In the genomic region with DNA sequence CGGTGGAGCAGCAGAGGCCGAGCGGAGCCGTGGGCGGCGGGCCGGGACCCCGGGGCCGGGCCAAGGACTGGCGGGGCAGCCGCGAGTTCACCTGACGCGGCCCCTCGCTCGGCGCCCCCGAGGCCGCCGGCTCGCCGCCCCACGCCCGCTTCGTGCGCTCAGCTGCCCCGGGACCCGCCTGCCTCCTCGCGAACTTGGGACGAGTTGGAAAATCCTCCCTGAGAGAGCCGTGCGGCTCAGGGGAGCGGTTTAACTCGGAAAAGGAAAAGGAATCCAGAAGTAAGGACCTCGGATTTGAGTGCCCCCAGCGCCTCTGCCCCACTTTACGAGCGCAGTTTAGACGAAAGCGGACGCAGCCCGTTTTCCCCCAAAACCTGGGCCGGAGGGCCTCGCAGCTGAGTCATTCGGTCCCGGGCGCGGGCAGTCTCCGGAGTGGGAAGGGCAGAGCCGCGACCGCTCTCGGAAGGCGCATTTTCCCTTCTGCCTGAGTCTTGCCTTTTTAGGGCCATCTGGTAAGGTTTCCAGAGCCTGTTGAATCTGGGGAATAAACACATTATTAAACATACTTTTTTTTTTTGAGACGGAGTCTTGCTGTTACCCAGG, we compare ENCODE assay signal across 8 cellular contexts. TPM values are rescaled to one million over a fixed set of nuclear protein-coding genes. Genes with fewer than 3 reads are reported as not detected.
DNase-seq lines count a peak whose midpoint lies in the region; TF ChIP-seq lines count a peak whose summit lies in the region.

No MANE protein-coding gene starts in this region.

- H3F3A ChIP-seq in neural cell (ENCODE audit: insufficient read depth, low read length, poor library complexity, severe bottlenecking), result no peaks in the 10 kb centered on the region

- H3K36me3 Mint-ChIP-seq in CD8-positive, alpha-beta memory T cell, result peaks cover 0 to 10% (median 0%) of the 10 kb centered on the region in 3 donors
- H3K36me3 Mint-ChIP-seq in HFFc6 (ENCODE audit: low read depth), result peaks cover 5% of the 10 kb centered on the region

- peak overlapping the region; percentile 70 for H2AFZ ChIP-seq in neural cell (ENCODE audit: low read depth, low read length)

- H3K4me2 ChIP-seq in neural cell (ENCODE audit: low read length), result peak overlapping the region; percentile 39

- H3K4me1 Mint-ChIP-seq in CD8-positive, alpha-beta memory T cell, result peaks cover 39 to 59% (median 47%) of the 10 kb centered on the region in 3 donors
- H3K4me1 Mint-ChIP-seq in HFFc6 (ENCODE audit: low read depth), result peaks cover 32% of the 10 kb centered on the region

- no peaks in the 10 kb centered on the region for H4K20me1 ChIP-seq in neural cell (ENCODE audit: insufficient read depth)

- H3K9me3 Mint-ChIP-seq in CD8-positive, alpha-beta memory T cell, result peaks cover 0 to 2% (median 0%) of the 10 kb centered on the region in 5 donors
- H3K9me3 Mint-ChIP-seq in HFFc6, result no peaks in the 10 kb centered on the region

- no peaks in the 10 kb centered on the region for H3K9me3 ChIP-seq in CD8-positive, alpha-beta memory T cell (ENCODE audit: low read length)
- no peaks in the 10 kb centered on the region for H3K9me3 ChIP-seq in neural cell (ENCODE audit: low read length)
- H3K9me3 ChIP-seq in stomach, result no peaks in the 10 kb centered on the region

- H3K9me2 ChIP-seq in neural cell (ENCODE audit: insufficient read depth, low read length), result no peaks in the 10 kb centered on the region

- peak overlapping the region; percentile 85 to 98 (median 91) for H3K4me3 Mint-ChIP-seq in CD8-positive, alpha-beta memory T cell
- peak overlapping the region; percentile 93 for H3K4me3 Mint-ChIP-seq in HFFc6

- H3K27me3 Mint-ChIP-seq in CD8-positive, alpha-beta memory T cell, result peaks cover 0 to 10% of the 10 kb centered on the region in 2 donors
- H3K27me3 Mint-ChIP-seq in HFFc6 (ENCODE audit: insufficient read depth), result peaks cover 4% of the 10 kb centered on the region

- peak overlapping the region; percentile 88 for H3K9ac ChIP-seq in neural cell (ENCODE audit: low read length)

- no peak for TF ChIP-seq POLR2A in stomach (IDR thresholded peaks at IDR 0.05)

- no peaks in the 10 kb centered on the region for H3K36me3 ChIP-seq in CD8-positive, alpha-beta memory T cell (ENCODE audit: insufficient read depth, low read length)
- H3K36me3 ChIP-seq in neural cell (ENCODE audit: insufficient read depth, low read length), result no peaks in the 10 kb centered on the region
- no peaks in the 10 kb centered on the region for H3K36me3 ChIP-seq in stomach

- CTCF ChIA-PET in CD8-positive, alpha-beta memory T cell (lab: Charles Lee), result interaction anchor here (0.8 to 4.2 kb wide), 7 partner anchors 7 to 90 kb away, joined by 3 to 75 read pairs (median 5); partner anchors contain the start of gene CUL2

- H3K27me3 ChIP-seq in CD8-positive, alpha-beta memory T cell (ENCODE audit: insufficient read depth, low read length, poor library complexity, severe bottlenecking), result no peaks in the 10 kb centered on the region
- H3K27me3 ChIP-seq in neural cell (ENCODE audit: insufficient read depth, low read depth, low read length), result no peaks in the 10 kb centered on the region
- no peaks in the 10 kb centered on the region for H3K27me3 ChIP-seq in stomach

- H3K4me3 ChIP-seq in CD8-positive, alpha-beta memory T cell (ENCODE audit: low read length), result peak overlapping the region; percentile 77
- H3K4me3 ChIP-seq in fibroblast of pulmonary artery (replicated peaks; ENCODE audit: low read depth, low read length), result peak overlapping the region; percentile 92
- peak overlapping the region; percentile 93 for H3K4me3 ChIP-seq in neural cell (ENCODE audit: low read length)
- H3K4me3 ChIP-seq in stomach, result peak overlapping the region; percentile 45 to 88 (median 65)

- TF ChIP-seq EP300 in neural cell (conservative IDR thresholded peaks at IDR 0.05; ENCODE audit: poor library complexity, severe bottlenecking) (no peak), stomach (IDR thresholded peaks at IDR 0.05) (no peak)

- 0% methylated on average over 17 to 56 of the region's 56 CpGs for WGBS in stomach, 5 donors

- TF ChIP-seq CTCF in HFFc6 (IDR thresholded peaks at IDR 0.05), result no peak
- no peak for TF ChIP-seq CTCF in fibroblast of pulmonary artery (IDR thresholded peaks at IDR 0.05; ENCODE audit: low read length, missing control alignments)
- no peak for TF ChIP-seq CTCF in neural cell (IDR thresholded peaks at IDR 0.05; ENCODE audit: poor library complexity, severe bottlenecking)
- TF ChIP-seq CTCF in stomach (IDR thresholded peaks at IDR 0.05), result no peak

- peak overlapping the region; percentile 88 to 100 (median 99) for H3K27ac Mint-ChIP-seq in CD8-positive, alpha-beta memory T cell
- peak overlapping the region; percentile 97 for H3K27ac Mint-ChIP-seq in HFFc6

- POLR2A ChIA-PET in CD8-positive, alpha-beta memory T cell (lab: Charles Lee), result interaction anchor here (0.7 to 7.4 kb wide), 8 partner anchors 8 to 93 kb away, joined by 3 to 113 read pairs (median 6); partner anchors contain the start of gene CUL2

- peaks cover 43% of the 10 kb centered on the region for H3K4me1 ChIP-seq in CD8-positive, alpha-beta memory T cell (ENCODE audit: insufficient read depth, low read length)
- H3K4me1 ChIP-seq in stomach, result peaks cover 10 to 52% (median 31%) of the 10 kb centered on the region in 4 donors

- intact Hi-C loops in stomach (cut with DNase I; ENCODE audit: low total_unique reads), result no loop called here

- H3K79me2 ChIP-seq in neural cell (replicated peaks; ENCODE audit: insufficient read depth, low read length), result peaks cover 23% of the 10 kb centered on the region

- TF ChIP-seq RAD21 in neural cell (conservative IDR thresholded peaks at IDR 0.05), result no peak

- peak in 3 of 5 donors; percentile 41 to 75 (median 52) for DNase-seq in CD8-positive, alpha-beta memory T cell
- DNase-seq in HFFc6, result peak; percentile 55
- DNase-seq in OCI-M1 (lab: John Stamatoyannopoulos, UW), result peak; percentile 73
- peak; percentile 48 for DNase-seq in activated T-helper 9 cell treated with anti-CD3 and anti-CD28 coated beads, Interleukin-2, amount 50 U/mL, for 16 hours (ENCODE audit: low read depth)
- peak; percentile 70 for DNase-seq in fibroblast of pulmonary artery (ENCODE audit: low read depth)
- peak; percentile 63 for DNase-seq in stomach
- DNase-seq in cortex of kidney (lab: John Stamatoyannopoulos, UW), result no peak

- H3K27ac ChIP-seq in CD8-positive, alpha-beta memory T cell (ENCODE audit: low read depth, low read length), result peak overlapping the region; percentile 100
- peak overlapping the region; percentile 92 for H3K27ac ChIP-seq in neural cell (ENCODE audit: low read length)
- H3K27ac ChIP-seq in stomach, result peak overlapping the region; percentile 99 to 100 (median 99)

TF ChIP-seq in neural cell, 6 proteins besides CTCF, POLR2A, EP300 and RAD21:
- TF ChIP-seq, protein P1, sequence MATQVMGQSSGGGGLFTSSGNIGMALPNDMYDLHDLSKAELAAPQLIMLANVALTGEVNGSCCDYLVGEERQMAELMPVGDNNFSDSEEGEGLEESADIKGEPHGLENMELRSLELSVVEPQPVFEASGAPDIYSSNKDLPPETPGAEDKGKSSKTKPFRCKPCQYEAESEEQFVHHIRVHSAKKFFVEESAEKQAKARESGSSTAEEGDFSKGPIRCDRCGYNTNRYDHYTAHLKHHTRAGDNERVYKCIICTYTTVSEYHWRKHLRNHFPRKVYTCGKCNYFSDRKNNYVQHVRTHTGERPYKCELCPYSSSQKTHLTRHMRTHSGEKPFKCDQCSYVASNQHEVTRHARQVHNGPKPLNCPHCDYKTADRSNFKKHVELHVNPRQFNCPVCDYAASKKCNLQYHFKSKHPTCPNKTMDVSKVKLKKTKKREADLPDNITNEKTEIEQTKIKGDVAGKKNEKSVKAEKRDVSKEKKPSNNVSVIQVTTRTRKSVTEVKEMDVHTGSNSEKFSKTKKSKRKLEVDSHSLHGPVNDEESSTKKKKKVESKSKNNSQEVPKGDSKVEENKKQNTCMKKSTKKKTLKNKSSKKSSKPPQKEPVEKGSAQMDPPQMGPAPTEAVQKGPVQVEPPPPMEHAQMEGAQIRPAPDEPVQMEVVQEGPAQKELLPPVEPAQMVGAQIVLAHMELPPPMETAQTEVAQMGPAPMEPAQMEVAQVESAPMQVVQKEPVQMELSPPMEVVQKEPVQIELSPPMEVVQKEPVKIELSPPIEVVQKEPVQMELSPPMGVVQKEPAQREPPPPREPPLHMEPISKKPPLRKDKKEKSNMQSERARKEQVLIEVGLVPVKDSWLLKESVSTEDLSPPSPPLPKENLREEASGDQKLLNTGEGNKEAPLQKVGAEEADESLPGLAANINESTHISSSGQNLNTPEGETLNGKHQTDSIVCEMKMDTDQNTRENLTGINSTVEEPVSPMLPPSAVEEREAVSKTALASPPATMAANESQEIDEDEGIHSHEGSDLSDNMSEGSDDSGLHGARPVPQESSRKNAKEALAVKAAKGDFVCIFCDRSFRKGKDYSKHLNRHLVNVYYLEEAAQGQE (IDR thresholded peaks at IDR 0.05; ENCODE audit: borderline replicate concordance), result peak; percentile 11
- no peak for TF ChIP-seq POLR2AphosphoS5 (IDR thresholded peaks at IDR 0.05)

RNA-seq across cellular contexts. Expression of gene CREM, which starts 0.7 kb away (rescaled TPM):
- total RNA-seq in CD8-positive, alpha-beta memory T cell, result 100 to 1,000 TPM; 132 to 134 TPM
- polyA plus RNA-seq in CD8-positive, alpha-beta memory T cell, result 29.4 TPM
- total RNA-seq in HFFc6 (2021; fragmentation: NEBNext Ultra II Directional; extraction: Animal tissue kit (Norgen Biotek cat#: 25700)), result 10 to 100 TPM; 21.1 to 34.0 (median 30.2) TPM
- polyA plus RNA-seq in neural cell (54.1 and 67.3 TPM in 2 replicates), stomach (10 to 100 TPM; 23.9 to 67.8 (median 41.5) TPM)
- 35.8 and 42.0 TPM in 2 replicates for polyA minus RNA-seq in neural cell
- 10 to 100 TPM in 4 of 5 donors, 1 to 10 TPM in 1; 9.6 to 53.9 (median 18.7) TPM for total RNA-seq in stomach

RNA-seq across cellular contexts. Expression of gene CUL2, which starts 37.2 kb away (rescaled TPM):
- 10 to 100 TPM; 56.8 to 59.4 TPM for total RNA-seq in CD8-positive, alpha-beta memory T cell
- polyA plus RNA-seq in CD8-positive, alpha-beta memory T cell, result 19.3 TPM
- 10 to 100 TPM; 42.5 to 55.7 (median 51.3) TPM for total RNA-seq in HFFc6 (2021; fragmentation: NEBNext Ultra II Directional; extraction: Animal tissue kit (Norgen Biotek cat#: 25700))
- polyA plus RNA-seq in neural cell, result 40.5 and 51.9 TPM in 2 replicates
- 70.4 and 74.0 TPM in 2 replicates for polyA minus RNA-seq in neural cell
- 10 to 100 TPM in 3 of 5 donors, 1 to 10 TPM in 2; 2.3 to 31.9 (median 11.6) TPM for total RNA-seq in stomach
- polyA plus RNA-seq in stomach, result 1 to 10 TPM; 8.2 to 9.9 (median 8.5) TPM
